In the genomic region with DNA sequence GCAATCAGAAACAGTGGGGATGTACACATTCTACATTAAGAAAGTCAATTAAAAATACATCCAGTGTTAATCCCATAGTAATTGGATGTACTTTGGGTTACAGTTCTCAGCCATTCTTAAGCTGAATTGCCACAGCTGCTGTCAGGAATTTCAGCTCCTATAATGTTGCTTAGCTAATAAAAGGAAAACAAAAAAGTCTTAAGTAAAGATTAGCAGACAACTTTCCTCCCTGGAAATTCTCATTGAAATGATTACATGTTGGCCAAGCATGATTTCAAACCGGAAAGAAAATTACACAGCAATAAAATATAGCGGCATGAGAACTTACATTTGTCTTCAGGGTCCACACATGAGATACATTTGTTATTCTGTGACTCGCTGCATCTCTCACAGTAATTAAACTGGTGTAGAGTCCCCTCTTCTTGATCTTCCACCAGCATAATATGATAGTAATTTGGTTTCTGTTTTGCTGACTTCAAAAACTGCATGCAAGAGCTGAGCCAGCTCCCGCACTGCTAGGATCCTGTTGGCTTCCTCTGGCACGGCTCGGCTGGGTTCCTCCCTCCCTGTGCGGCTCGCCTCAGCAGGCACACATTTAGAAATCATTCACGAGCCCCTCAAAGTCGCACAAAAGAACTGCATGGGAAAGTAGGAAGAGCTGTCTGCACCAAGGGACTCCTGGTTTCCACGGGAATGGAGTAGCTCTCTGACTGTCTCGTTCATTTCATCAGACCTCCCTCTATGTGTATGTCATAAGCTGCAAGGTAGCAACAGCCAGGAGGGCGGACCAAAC, we compare ENCODE assay signal across 8 cellular contexts. TPM values are rescaled to one million over a fixed set of nuclear protein-coding genes. Genes with fewer than 3 reads are reported as not detected.
A peak's percentile ranks its signal among the peaks of the same experiment; 100 is the strongest.
DNase-seq lines count a peak whose midpoint lies in the region; ATAC-seq and TF ChIP-seq lines count a peak whose summit lies in the region.

A gene (minus strand): TSS at position 708 of the 793 bp plus-strand sequence. CDS start 1,147 bp downstream, outside the sequence.

- peak within 1 kb of the TSS; percentile 47 for H3K4me3 Mint-ChIP-seq in neural crest cell

- ATAC-seq in HG03196 (IDR thresholded peaks at IDR 0.05; ENCODE audit: unreplicated experiment) (no peak), GM21825 (IDR thresholded peaks at IDR 0.05; ENCODE audit: unreplicated experiment) (no peak)

- H3K4me1 Mint-ChIP-seq in neural crest cell, result peaks cover 39% of the 10 kb centered on the region

- no peaks in the 10 kb centered on the region for H3K36me3 Mint-ChIP-seq in neural crest cell (ENCODE audit: low read depth)

- no peaks in the 10 kb centered on the region for H3K36me3 ChIP-seq in OCI-LY3 (replicated peaks; ENCODE audit: low read depth, low read length)

- H3K4me3 ChIP-seq in OCI-LY3 (ENCODE audit: low read length) (peak within 1 kb of the TSS; percentile 51), epithelial cell of esophagus (ENCODE audit: low read length) (no peak within 1 kb of the TSS)

- H3K27me3 ChIP-seq in OCI-LY3 (ENCODE audit: low read depth, low read length), result peaks cover 51% of the 10 kb centered on the region

- peak within 1 kb of the TSS; percentile 48; the same call in 1 of the 2 replicates for H2AFZ ChIP-seq in OCI-LY3 (ENCODE audit: low read depth, low read length)

- no peaks in the 10 kb centered on the region for H3K9me3 ChIP-seq in OCI-LY3 (ENCODE audit: insufficient read depth, low read length)

- H3K4me1 ChIP-seq in OCI-LY3 (ENCODE audit: low read length), result peaks cover 18% of the 10 kb centered on the region; the same call in 1 of the 2 replicates

- no peaks in the 10 kb centered on the region for H3K79me2 ChIP-seq in OCI-LY3 (ENCODE audit: low read length)

- peak; percentile 17 for DNase-seq in Daoy (ENCODE audit: low read depth)
- DNase-seq in epithelial cell of esophagus (ENCODE audit: low read depth), result peak; percentile 8
- DNase-seq in neural crest cell (ENCODE audit: low read depth, low spot score), result no peak
- no peak for DNase-seq in DMS153 treated with DMSO at 0.1 percent for 48 hours (lab: John Stamatoyannopoulos, UW; ENCODE audit: unreplicated experiment)
- no peak for DNase-seq in NCI-H128 (lab: John Stamatoyannopoulos, UW; ENCODE audit: unreplicated experiment)

- no peaks in the 10 kb centered on the region for H4K20me1 ChIP-seq in OCI-LY3 (ENCODE audit: insufficient read depth, low read length)

- H3K9ac ChIP-seq in OCI-LY3 (ENCODE audit: low read length), result no peak within 1 kb of the TSS

- H3K27ac Mint-ChIP-seq in neural crest cell (ENCODE audit: unreplicated experiment), result no peak within 1 kb of the TSS

- H3K27ac ChIP-seq in OCI-LY3 (ENCODE audit: low read length), result no peak within 1 kb of the TSS

- peaks cover 44% of the 10 kb centered on the region for H3K27me3 Mint-ChIP-seq in neural crest cell (ENCODE audit: low read depth)

- H3K9me3 Mint-ChIP-seq in neural crest cell, result no peaks in the 10 kb centered on the region

- H3K4me2 ChIP-seq in OCI-LY3 (ENCODE audit: low read length), result peak within 1 kb of the TSS; percentile 62

- TF ChIP-seq CTCF in OCI-LY3 (IDR thresholded peaks at IDR 0.05; ENCODE audit: low read depth, low read length), result no peak
- TF ChIP-seq CTCF in epithelial cell of esophagus (IDR thresholded peaks at IDR 0.05; ENCODE audit: insufficient read depth, low read depth, low read length, missing control alignments), result no peak
- TF ChIP-seq CTCF in neural crest cell (conservative IDR thresholded peaks at IDR 0.05), result no peak

RNA-seq across cellular contexts. Expression of the gene that starts here (rescaled TPM):
- 0.11 TPM in 1 of 2 replicates, not detected in the other for total RNA-seq in Daoy (2014; rRNA removed; shearing (Covaris generic))
- total RNA-seq in neural crest cell, result 0.11 and 0.30 TPM in 2 replicates

Comparison
In these comparisons a context has a peak if more than half of its experiments do, and no peak if none do; other contexts are left out.
1. Peak in DNase-seq in Daoy; RNA of the gene not detected or under 1 TPM.